Comparison of ENCODE assay signal across 29 cellular contexts in genomic region chr5:20266068-20266467, GRCh38.
"Had no signal": no experiment of that assay in that cellular context is flagged by ENCODE, and none has a peak within 500 bp of the region (broad histone marks: within the 10 kb centered on the region; RNA-seq: fewer than 3 reads in every experiment).

No MANE protein-coding gene starts in this region.

- H3K36me3 ChIP-seq: brain microvascular endothelial cell, heart right ventricle, left lung, right lobe of liver, transverse colon had no signal

- H3K36me3 Mint-ChIP-seq: activated CD8-positive, alpha-beta memory T cell treated with anti-CD3 and anti-CD28 coated beads, Interleukin-2, amount 10 ng/mL, durations not matched to agents 7 days and 5 days had no signal

- H3K4me3 Mint-ChIP-seq: activated CD4-positive, alpha-beta T cell treated with anti-CD3 and anti-CD28 coated beads for 36 hours; activated CD8-positive, alpha-beta memory T cell treated with anti-CD3 and anti-CD28 coated beads, Interleukin-2, amount 10 ng/mL, durations not matched to agents 7 days and 5 days; activated CD8-positive, alpha-beta T cell treated with anti-CD3 and anti-CD28 coated beads, Interleukin-2, amount 10 ng/mL, durations not matched to agents 7 days and 5 days; nephron; T-helper 2 cell treated with Interferon-gamma antibody and Interleukin-4, amounts not matched to agents 5 μg/mL and 100 μg/mL, for 36 hours had no signal

- DNase-seq: activated CD4-positive, alpha-beta T cell treated with anti-CD3 and anti-CD28 coated beads for 36 hours; activated CD4-positive, CD25-positive, alpha-beta regulatory T cell; activated CD8-positive, alpha-beta memory T cell treated with anti-CD3 and anti-CD28 coated beads, Interleukin-2, amount 10 ng/mL, durations not matched to agents 7 days and 5 days; activated CD8-positive, alpha-beta T cell treated with anti-CD3 and anti-CD28 coated beads, Interleukin-2, amount 10 ng/mL, durations not matched to agents 7 days and 5 days; activated naive CD4-positive, alpha-beta T cell; activated T-cell treated with anti-CD3 and anti-CD28 coated beads, Interleukin-2, amount 50 U/mL, for 48 hours; anterior cingulate cortex; brain microvascular endothelial cell; dorsolateral prefrontal cortex; effector memory CD4-positive, alpha-beta T cell; foreskin melanocyte; heart right ventricle; kidney glomerular epithelial cell; mucosa of descending colon; right lobe of liver; stimulated activated CD4-positive, alpha-beta T cell treated with anti-CD3 and anti-CD28 coated beads, Interleukin-12 subunit alpha, Interleukin-12 subunit beta, amount 100 ng/mL, for 4 hours; stimulated activated CD4-positive, alpha-beta T cell treated with anti-CD3 and anti-CD28 coated beads, Interleukin-4, amount 100 ng/mL, for 1 hour; stimulated activated naive CD8-positive, alpha-beta T cell treated with anti-CD3 and anti-CD28 coated beads, Interleukin-15, Interleukin-2, amounts not matched to agents 100 U/mL and 50 U/mL, for 24 hours; T-helper 1 cell; testis; transverse colon had no signal

- H3K27me3 Mint-ChIP-seq: activated CD4-positive, alpha-beta T cell treated with anti-CD3 and anti-CD28 coated beads for 36 hours; activated CD8-positive, alpha-beta memory T cell treated with anti-CD3 and anti-CD28 coated beads, Interleukin-2, amount 10 ng/mL, durations not matched to agents 7 days and 5 days had no signal

- H3K4me3 ChIP-seq: coronary artery, dorsolateral prefrontal cortex, heart right ventricle, left lung, lung, mucosa of descending colon, right lobe of liver, skin epidermis, testis, transverse colon had no signal

- H3K9me3 ChIP-seq: right lobe of liver, testis had no signal

- H3K27ac ChIP-seq: brain microvascular endothelial cell, coronary artery, dorsolateral prefrontal cortex, heart right ventricle, left lung, right lobe of liver, skin epidermis, testis, transverse colon had no signal

- H3K27me3 ChIP-seq: brain microvascular endothelial cell, dorsolateral prefrontal cortex, heart right ventricle, left lung, right lobe of liver, testis, transverse colon had no signal

- ATAC-seq: activated CD4-positive, alpha-beta T cell treated with anti-CD3 and anti-CD28 coated beads for 36 hours; activated CD8-positive, alpha-beta memory T cell treated with anti-CD3 and anti-CD28 coated beads, Interleukin-2, amount 10 ng/mL, durations not matched to agents 7 days and 5 days; activated CD8-positive, alpha-beta T cell treated with anti-CD3 and anti-CD28 coated beads, Interleukin-2, amount 10 ng/mL, durations not matched to agents 7 days and 5 days; activated naive CD4-positive, alpha-beta T cell treated with anti-CD3 and anti-CD28 coated beads, Interleukin-2, amount 50 U/mL, for 72 hours; esophagus mucosa; heart right ventricle; left lung; mucosa of descending colon; right lobe of liver; stimulated activated naive CD8-positive, alpha-beta T cell treated with anti-CD3 and anti-CD28 coated beads, Interleukin-15, Interleukin-2, amounts not matched to agents 100 U/mL and 50 U/mL, for 24 hours had no signal

- H3K9me3 Mint-ChIP-seq: nephron had no signal

- H3K27ac Mint-ChIP-seq: activated CD4-positive, alpha-beta T cell treated with anti-CD3 and anti-CD28 coated beads for 36 hours; activated CD8-positive, alpha-beta memory T cell treated with anti-CD3 and anti-CD28 coated beads, Interleukin-2, amount 10 ng/mL, durations not matched to agents 7 days and 5 days; activated CD8-positive, alpha-beta T cell treated with anti-CD3 and anti-CD28 coated beads, Interleukin-2, amount 10 ng/mL, durations not matched to agents 7 days and 5 days; activated naive CD4-positive, alpha-beta T cell treated with anti-CD3 and anti-CD28 coated beads, Interleukin-2, amount 50 U/mL, for 72 hours; nephron; T-helper 2 cell treated with Interferon-gamma antibody and Interleukin-4, amounts not matched to agents 5 μg/mL and 100 μg/mL, for 36 hours had no signal

- H3K4me1 ChIP-seq: heart right ventricle, left lung, right lobe of liver, testis, transverse colon had no signal

- H3K4me1 Mint-ChIP-seq: activated CD4-positive, alpha-beta T cell treated with anti-CD3 and anti-CD28 coated beads for 36 hours; activated CD8-positive, alpha-beta memory T cell treated with anti-CD3 and anti-CD28 coated beads, Interleukin-2, amount 10 ng/mL, durations not matched to agents 7 days and 5 days; nephron had no signal
